Comparison of ENCODE assay signal across 8 cellular contexts in the genomic region with DNA sequence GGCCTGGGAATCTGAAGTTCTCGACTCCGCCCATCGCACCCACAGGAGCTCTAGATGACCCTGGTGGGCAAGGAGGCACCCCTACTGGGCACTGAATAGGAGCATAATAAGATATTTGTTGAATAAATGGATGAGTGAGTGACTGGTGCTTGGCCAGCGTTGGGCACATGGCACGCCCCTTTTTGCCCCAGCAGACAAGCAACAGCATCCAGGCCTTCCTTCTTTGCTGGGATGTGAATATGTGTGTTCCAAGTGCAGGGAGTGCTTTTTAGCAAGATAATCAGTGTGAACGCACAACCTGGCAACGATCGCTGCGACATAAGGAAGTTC. TPM values are rescaled to one million over a fixed set of nuclear protein-coding genes. Genes with fewer than 3 reads are reported as not detected.
DNase-seq lines count a peak whose midpoint lies in the region; ATAC-seq and TF ChIP-seq lines count a peak whose summit lies in the region.

No MANE protein-coding gene starts in this region.

- no peaks in the 10 kb centered on the region for H3K9me3 Mint-ChIP-seq in chondrocyte (ENCODE audit: low read depth)

- H2AFZ ChIP-seq in DND-41 (ENCODE audit: low read depth, low read length) = peak overlapping the region; percentile 100

- peak overlapping the region; percentile 90 for H3K27ac Mint-ChIP-seq in chondrocyte (ENCODE audit: unreplicated experiment)

- peak overlapping the region; percentile 97 for H3K4me2 ChIP-seq in DND-41 (ENCODE audit: insufficient read depth, low read length)

- H3K9ac ChIP-seq in DND-41 (ENCODE audit: low read depth, low read length) = peak overlapping the region; percentile 71
- peak overlapping the region; percentile 61 to 84 for H3K9ac ChIP-seq in mucosa of rectum (ENCODE audit: low read depth in 1 of 2, low read length in 2 of 2)

- H3K27me3 ChIP-seq in DND-41 (ENCODE audit: insufficient read depth, low read length, poor library complexity) (no peaks in the 10 kb centered on the region), mucosa of rectum (ENCODE audit: control insufficient read depth in 2 of 2, insufficient read depth in 2 of 2, low read length in 2 of 2) (no peaks in the 10 kb centered on the region)

- no peak for DNase-seq in DND-41
- DNase-seq in LNCaP clone FGC (ENCODE audit: low read depth) = no peak
- no peak for DNase-seq in chondrocyte (ENCODE audit: low spot score)
- DNase-seq in AG20443 (ENCODE audit: low spot score) = no peak
- DNase-seq in effector CD8-positive, alpha-beta T cell (lab: John Stamatoyannopoulos, UW) = no peak
- no peak for DNase-seq in stimulated activated CD4-positive, alpha-beta T cell treated with anti-CD3 and anti-CD28 coated beads, Interleukin-1b, Interleukin-23, amount 100 ng/mL, for 48 hours

- peak overlapping the region; percentile 89 for H3K27ac ChIP-seq in DND-41 (ENCODE audit: low read length)
- peak overlapping the region; percentile 18 to 96 for H3K27ac ChIP-seq in mucosa of rectum (ENCODE audit: low read depth in 2 of 2, low read length in 2 of 2)

- peak overlapping the region; percentile 81 for H3K4me3 Mint-ChIP-seq in chondrocyte (ENCODE audit: unreplicated experiment)

- TF ChIP-seq CTCF in DND-41 (IDR thresholded peaks at IDR 0.05; ENCODE audit: borderline replicate concordance, extremely low read depth, low read length, poor library complexity, severe bottlenecking) (no peak), LNCaP clone FGC (IDR thresholded peaks at IDR 0.05; ENCODE audit: control insufficient read depth, extremely low read depth, insufficient read depth) (no peak), chondrocyte (IDR thresholded peaks at IDR 0.05) (peak; percentile 74)

- peaks cover 54% of the 10 kb centered on the region for H3K79me2 ChIP-seq in DND-41 (ENCODE audit: insufficient read depth, low read length)

- H3K4me3 ChIP-seq in DND-41 (ENCODE audit: low read depth in 1 of 2, low read length in 2 of 2) (peak overlapping the region; percentile 69 to 78), LNCaP clone FGC (ENCODE audit: low read depth, low read length) (peak overlapping the region; percentile 84), mucosa of rectum (ENCODE audit: low read length in 2 of 2) (peak overlapping the region; percentile 76 to 86)

- peaks cover 31% of the 10 kb centered on the region for H3K4me1 Mint-ChIP-seq in chondrocyte (ENCODE audit: low read depth)

- H3K9me3 ChIP-seq in DND-41 (ENCODE audit: insufficient read depth, low read length, severe bottlenecking) = no peaks in the 10 kb centered on the region
- no peaks in the 10 kb centered on the region for H3K9me3 ChIP-seq in mucosa of rectum (ENCODE audit: control insufficient read depth in 2 of 2, low read length in 2 of 2)

- ATAC-seq in DND-41 (ENCODE audit: insufficient read depth, low read depth) (peak; percentile 39), GM21723 (IDR thresholded peaks at IDR 0.05; ENCODE audit: unreplicated experiment) (peak; percentile 26)

- H3K4me1 ChIP-seq in DND-41 (ENCODE audit: insufficient read depth, low read length) = peaks cover 47% of the 10 kb centered on the region
- peaks cover 14 to 20% of the 10 kb centered on the region in 2 donors for H3K4me1 ChIP-seq in mucosa of rectum (ENCODE audit: control insufficient read depth in 2 of 2, insufficient read depth in 2 of 2, low read length in 2 of 2)

- no peaks in the 10 kb centered on the region for H3K27me3 Mint-ChIP-seq in chondrocyte (ENCODE audit: low read depth)

- H4K20me1 ChIP-seq in DND-41 (ENCODE audit: insufficient read depth, low read length) = peaks cover 32% of the 10 kb centered on the region

- H3K36me3 Mint-ChIP-seq in chondrocyte (ENCODE audit: low read depth) = no peaks in the 10 kb centered on the region

- H3K36me3 ChIP-seq in DND-41 (ENCODE audit: insufficient read depth, low read length) (peaks cover 17% of the 10 kb centered on the region; the same call in 1 of the 2 replicates), mucosa of rectum (ENCODE audit: control insufficient read depth in 2 of 2, insufficient read depth in 2 of 2, low read length in 2 of 2) (no peaks in the 10 kb centered on the region)

RNA-seq across cellular contexts. Expression of a gene that starts 0.5 kb away (rescaled TPM):
- 82.2 to 90.2 TPM (median 87.7 TPM) in 3 replicates for total RNA-seq in chondrocyte

RNA-seq across cellular contexts. Expression of a gene that starts 12.0 kb away (rescaled TPM):
- total RNA-seq in chondrocyte = 40.4 to 48.8 TPM (median 43.5 TPM) in 3 replicates

RNA-seq across cellular contexts. Expression of a gene that starts 25.4 kb away (rescaled TPM):
- total RNA-seq in chondrocyte = 11.1 to 16.5 TPM (median 12.9 TPM) in 3 replicates

RNA-seq across cellular contexts. Expression of a gene that starts 25.5 kb away (rescaled TPM):
- 63.6 to 102 TPM (median 70.3 TPM) in 3 replicates for total RNA-seq in chondrocyte

RNA-seq across cellular contexts. Expression of a gene that starts 33.1 kb away (rescaled TPM):
- total RNA-seq in chondrocyte = not detected in 3 replicates
